Comparison of ENCODE assay signal across 20 cellular contexts in the genomic region with DNA sequence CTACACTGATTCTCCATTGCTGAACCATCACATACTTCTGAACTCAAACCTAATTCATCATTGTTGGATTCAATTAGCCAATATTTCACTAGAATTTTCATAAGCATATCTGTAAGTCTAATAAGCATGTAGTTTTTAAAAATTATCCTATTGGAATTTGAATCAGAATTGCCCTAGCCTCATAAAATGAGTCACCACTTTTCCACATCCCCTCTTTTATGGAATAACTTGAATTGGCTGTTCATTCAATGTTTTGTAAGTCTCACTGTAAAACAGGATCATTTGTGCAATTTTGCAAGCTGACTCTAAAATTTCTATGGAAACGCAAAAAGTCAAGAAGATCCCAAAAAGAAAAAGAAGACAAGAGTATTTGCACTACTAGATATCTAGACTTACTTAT.
"Had no signal": no experiment of that assay in that cellular context is flagged by ENCODE, and none has a peak within 500 bp of the region (broad histone marks: within the 10 kb centered on the region; RNA-seq: fewer than 3 reads in every experiment).

No MANE protein-coding gene starts in this region.

- H3K9me3 ChIP-seq: body of pancreas, lower lobe of right lung, right lobe of liver, stomach, transverse colon had no signal

- H3K27me3 ChIP-seq: body of pancreas, heart left ventricle, right lobe of liver, stomach, transverse colon had no signal

- H3K36me3 Mint-ChIP-seq: stimulated activated memory B cell treated with anti-CD40 and anti-IgM and Interleukin-4, amounts not matched to agents 10 μg/mL and 1 μg/mL and 100 μg/mL, for 72 hours had no signal

- H3K4me1 ChIP-seq: heart left ventricle, lower lobe of right lung, right lobe of liver, stomach, transverse colon had no signal

- H3K4me3 ChIP-seq: body of pancreas, heart left ventricle, lower lobe of right lung, right lobe of liver, stomach, transverse colon had no signal

- H3K9me3 Mint-ChIP-seq: activated CD4-positive, alpha-beta memory T cell treated with anti-CD3 and anti-CD28 coated beads, Interleukin-2, amount 10 ng/mL, durations not matched to agents 7 days and 5 days; activated CD4-positive, alpha-beta T cell treated with anti-CD3 and anti-CD28 coated beads, Interleukin-2, amount 10 ng/mL, durations not matched to agents 24 days and 14 days; activated naive CD4-positive, alpha-beta T cell treated with anti-CD3 and anti-CD28 coated beads for 36 hours; activated naive CD8-positive, alpha-beta T cell treated with anti-CD3 and anti-CD28 coated beads, Interleukin-2, amount 50 U/mL, for 24 hours; activated T-cell treated with anti-CD3 and anti-CD28 coated beads, Interleukin-2, amount 50 U/mL, for 72 hours; neural crest cell; stimulated activated memory B cell treated with anti-CD40 and anti-IgM and Interleukin-4, amounts not matched to agents 10 μg/mL and 1 μg/mL and 100 μg/mL, for 72 hours had no signal

- H3K4me1 Mint-ChIP-seq: activated CD4-positive, alpha-beta memory T cell treated with anti-CD3 and anti-CD28 coated beads, Interleukin-2, amount 10 ng/mL, durations not matched to agents 7 days and 5 days; activated CD4-positive, alpha-beta T cell treated with anti-CD3 and anti-CD28 coated beads, Interleukin-2, amount 10 ng/mL, durations not matched to agents 24 days and 14 days; activated naive CD8-positive, alpha-beta T cell treated with anti-CD3 and anti-CD28 coated beads, Interleukin-2, amount 50 U/mL, for 24 hours; neural crest cell; stimulated activated memory B cell treated with anti-CD40 and anti-IgM and Interleukin-4, amounts not matched to agents 10 μg/mL and 1 μg/mL and 100 μg/mL, for 72 hours had no signal

- H3K27me3 Mint-ChIP-seq: activated CD4-positive, alpha-beta memory T cell treated with anti-CD3 and anti-CD28 coated beads, Interleukin-2, amount 10 ng/mL, durations not matched to agents 7 days and 5 days; activated CD4-positive, alpha-beta T cell treated with anti-CD3 and anti-CD28 coated beads, Interleukin-2, amount 10 ng/mL, durations not matched to agents 24 days and 14 days; activated naive CD8-positive, alpha-beta T cell treated with anti-CD3 and anti-CD28 coated beads, Interleukin-2, amount 50 U/mL, for 24 hours; naive thymus-derived CD4-positive, alpha-beta T cell; stimulated activated memory B cell treated with anti-CD40 and anti-IgM and Interleukin-4, amounts not matched to agents 10 μg/mL and 1 μg/mL and 100 μg/mL, for 72 hours had no signal

- H3K27ac Mint-ChIP-seq: activated CD4-positive, alpha-beta memory T cell treated with anti-CD3 and anti-CD28 coated beads, Interleukin-2, amount 10 ng/mL, durations not matched to agents 7 days and 5 days; activated CD4-positive, alpha-beta T cell treated with anti-CD3 and anti-CD28 coated beads, Interleukin-2, amount 10 ng/mL, durations not matched to agents 24 days and 14 days; activated naive CD4-positive, alpha-beta T cell treated with anti-CD3 and anti-CD28 coated beads for 36 hours; activated naive CD8-positive, alpha-beta T cell treated with anti-CD3 and anti-CD28 coated beads, Interleukin-2, amount 50 U/mL, for 24 hours; activated T-cell treated with anti-CD3 and anti-CD28 coated beads, Interleukin-2, amount 50 U/mL, for 72 hours; naive thymus-derived CD4-positive, alpha-beta T cell; stimulated activated memory B cell treated with anti-CD40 and anti-IgM and Interleukin-4, amounts not matched to agents 10 μg/mL and 1 μg/mL and 100 μg/mL, for 72 hours had no signal

- H3K36me3 ChIP-seq: heart left ventricle, lower lobe of right lung, right lobe of liver, stomach, transverse colon had no signal

- H3K27ac ChIP-seq: body of pancreas, heart left ventricle, lower lobe of right lung, right lobe of liver, stomach, transverse colon had no signal

- FAIRE-seq: small intestine, urothelium cell line had no signal

- DNase-seq: activated CD4-positive, alpha-beta memory T cell treated with anti-CD3 and anti-CD28 coated beads, Interleukin-2, amount 10 ng/mL, durations not matched to agents 7 days and 5 days; activated CD4-positive, alpha-beta T cell treated with anti-CD3 and anti-CD28 coated beads, Interleukin-2, amount 10 ng/mL, durations not matched to agents 24 days and 14 days; activated effector memory CD4-positive, alpha-beta T cell treated with Interleukin-2 at 50 U/mL for 16 hours; activated naive CD4-positive, alpha-beta T cell treated with anti-CD3 and anti-CD28 coated beads for 36 hours; activated naive CD8-positive, alpha-beta T cell treated with anti-CD3 and anti-CD28 coated beads, Interleukin-2, amount 50 U/mL, for 24 hours; activated T-cell treated with anti-CD3 and anti-CD28 coated beads, Interleukin-2, amount 50 U/mL, for 72 hours; body of pancreas; effector CD4-positive, alpha-beta T cell; heart left ventricle; lower lobe of right lung; naive thymus-derived CD4-positive, alpha-beta T cell; occipital lobe; right lobe of liver; small intestine; stimulated activated CD4-positive, alpha-beta T cell treated with anti-CD3 and anti-CD28 coated beads, Interleukin-15, amount 100 ng/mL, for 24 hours; stomach; transverse colon had no signal

- H3K4me3 Mint-ChIP-seq: activated CD4-positive, alpha-beta memory T cell treated with anti-CD3 and anti-CD28 coated beads, Interleukin-2, amount 10 ng/mL, durations not matched to agents 7 days and 5 days; activated CD4-positive, alpha-beta T cell treated with anti-CD3 and anti-CD28 coated beads, Interleukin-2, amount 10 ng/mL, durations not matched to agents 24 days and 14 days; activated naive CD4-positive, alpha-beta T cell treated with anti-CD3 and anti-CD28 coated beads for 36 hours; activated naive CD8-positive, alpha-beta T cell treated with anti-CD3 and anti-CD28 coated beads, Interleukin-2, amount 50 U/mL, for 24 hours; activated T-cell treated with anti-CD3 and anti-CD28 coated beads, Interleukin-2, amount 50 U/mL, for 72 hours; naive thymus-derived CD4-positive, alpha-beta T cell; neural crest cell; stimulated activated memory B cell treated with anti-CD40 and anti-IgM and Interleukin-4, amounts not matched to agents 10 μg/mL and 1 μg/mL and 100 μg/mL, for 72 hours had no signal
